Comparison of ENCODE assay signal across 2 cellular contexts in the genomic region with DNA sequence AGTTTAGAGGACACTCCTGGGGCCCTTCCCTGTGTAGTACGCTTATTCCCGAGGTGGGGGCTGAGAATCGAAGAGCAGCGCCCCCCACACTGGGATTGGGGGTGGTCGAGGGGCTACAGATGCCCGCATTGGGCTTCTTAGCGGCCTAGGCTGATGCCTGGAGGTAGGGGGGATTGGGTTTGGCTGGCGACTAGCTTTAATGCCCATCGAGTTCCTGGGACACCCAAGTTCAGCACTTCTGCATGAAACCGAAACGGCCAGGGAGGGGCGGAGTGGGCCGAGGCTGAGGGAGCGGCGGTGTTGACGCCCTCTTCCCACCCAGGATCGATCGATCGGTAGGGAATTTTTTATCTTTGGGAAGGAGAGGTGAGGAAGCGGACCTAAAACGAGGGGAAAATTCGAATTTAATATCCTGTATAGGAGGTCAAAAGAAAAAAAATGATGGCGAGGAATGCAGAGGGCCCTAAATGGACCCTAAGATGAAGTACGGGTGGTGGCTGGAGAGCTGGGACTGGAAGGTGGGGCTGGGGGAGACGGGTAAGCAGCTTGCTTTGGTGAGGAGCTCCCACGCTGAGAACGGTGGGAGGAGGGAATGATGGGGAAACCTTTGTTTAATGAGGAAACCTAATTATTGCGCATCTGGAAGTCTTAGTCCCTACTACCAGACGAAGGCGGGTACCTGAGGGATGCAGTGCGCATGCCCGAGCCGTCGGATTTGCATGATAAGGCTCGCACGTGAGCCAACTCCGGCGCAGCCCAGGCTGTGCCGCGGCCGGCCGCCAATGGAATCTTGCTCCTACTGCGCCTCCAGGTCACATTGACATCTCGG.
A peak's percentile ranks its signal among the peaks of the same experiment; 100 is the strongest.
TF ChIP-seq lines count a peak whose summit lies in the region.

No MANE protein-coding gene starts in this region.

TF ChIP-seq in GM23338, 12 proteins besides CTCF, POLR2A, EP300 and RAD21:
- TF ChIP-seq EZH2 (IDR thresholded peaks at IDR 0.05; ENCODE audit: low read depth, unreplicated experiment) (peak; percentile 15), ZNF462 (CRISPR knock-in tag; IDR thresholded peaks at IDR 0.05) (no peak), POLR2AphosphoS5 (IDR thresholded peaks at IDR 0.05; ENCODE audit: low read depth) (no peak)
- TF ChIP-seq, protein P1, sequence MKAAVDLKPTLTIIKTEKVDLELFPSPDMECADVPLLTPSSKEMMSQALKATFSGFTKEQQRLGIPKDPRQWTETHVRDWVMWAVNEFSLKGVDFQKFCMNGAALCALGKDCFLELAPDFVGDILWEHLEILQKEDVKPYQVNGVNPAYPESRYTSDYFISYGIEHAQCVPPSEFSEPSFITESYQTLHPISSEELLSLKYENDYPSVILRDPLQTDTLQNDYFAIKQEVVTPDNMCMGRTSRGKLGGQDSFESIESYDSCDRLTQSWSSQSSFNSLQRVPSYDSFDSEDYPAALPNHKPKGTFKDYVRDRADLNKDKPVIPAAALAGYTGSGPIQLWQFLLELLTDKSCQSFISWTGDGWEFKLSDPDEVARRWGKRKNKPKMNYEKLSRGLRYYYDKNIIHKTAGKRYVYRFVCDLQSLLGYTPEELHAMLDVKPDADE (IDR thresholded peaks at IDR 0.05), result no peak

TF ChIP-seq in K562, 482 proteins besides CTCF, POLR2A, EP300 and RAD21:
- no peak for TF ChIP-seq MAFK (IDR thresholded peaks at IDR 0.05; ENCODE audit: low read length)
- peak in 1 of 2 experiments; percentile 29 for TF ChIP-seq E2F6 (IDR thresholded peaks at IDR 0.05; ENCODE audit: borderline replicate concordance in 1 of 2, extremely low read depth in 1 of 2, insufficient read depth in 1 of 2, insufficient read length in 1 of 2, low read depth in 1 of 2, low read length in 1 of 2, poor library complexity in 1 of 2, severe bottlenecking in 1 of 2)
- peak; percentile 82 for TF ChIP-seq BHLHE40 (IDR thresholded peaks at IDR 0.05; ENCODE audit: low read length)
- TF ChIP-seq NRF1 (conservative IDR thresholded peaks at IDR 0.05 in 1 of 2, IDR thresholded peaks at IDR 0.05 in 1 of 2), result peak; percentile 84 to 86
